Comparison of ENCODE assay signal across 11 cellular contexts in the genomic region with DNA sequence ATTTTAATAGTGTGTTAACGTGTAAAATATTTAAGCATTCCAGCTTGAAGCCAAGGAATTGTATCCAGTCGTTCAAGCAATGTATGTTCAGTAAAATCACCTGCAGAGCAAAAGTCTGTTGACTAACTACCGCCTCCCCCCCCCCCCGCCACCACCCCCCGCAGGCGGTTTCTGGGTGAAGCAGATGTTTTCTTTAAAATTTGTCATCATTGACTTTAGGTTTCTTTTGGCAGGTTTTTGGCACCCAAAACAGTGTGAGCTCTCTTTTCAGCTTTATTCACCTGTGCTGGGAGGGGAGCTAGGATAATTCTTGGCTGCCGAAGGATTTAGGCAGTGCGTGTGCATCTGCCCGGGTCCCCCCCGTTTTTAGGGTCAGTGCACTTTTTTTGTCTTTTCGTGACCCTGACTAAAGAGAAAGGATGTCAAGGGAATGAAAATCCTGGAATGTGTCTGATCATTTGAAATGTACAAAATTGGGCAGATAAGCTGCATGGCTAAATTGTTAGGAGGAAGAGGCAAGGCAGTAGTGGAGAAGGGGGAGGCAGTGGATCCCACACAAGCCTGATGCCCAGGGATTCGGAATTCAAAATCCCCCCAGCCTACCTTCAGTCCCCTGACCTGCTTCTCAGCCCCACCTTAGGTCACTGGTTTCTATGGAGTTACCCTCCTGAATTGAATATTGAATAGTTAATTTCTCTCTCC. TPM values are rescaled to one million over a fixed set of nuclear protein-coding genes. Genes with fewer than 3 reads are reported as not detected.
DNase-seq lines count a peak whose midpoint lies in the region; ATAC-seq, FAIRE-seq and TF ChIP-seq lines count a peak whose summit lies in the region.
"Had no signal": no experiment of that assay in that cellular context is flagged by ENCODE, and none has a peak within 500 bp of the region (broad histone marks: within the 10 kb centered on the region; RNA-seq: fewer than 3 reads in every experiment).

No MANE protein-coding gene starts in this region.

- ATAC-seq in HCT116 (no peak), GM21390 (IDR thresholded peaks at IDR 0.05; ENCODE audit: unreplicated experiment) (no peak), HG02642 (IDR thresholded peaks at IDR 0.05; ENCODE audit: poor library complexity, unreplicated experiment) (no peak)

- peak overlapping the region in 1 of 2 experiments; percentile 52; a peak in 1 of 4 replicates for H3K4me3 ChIP-seq in HCT116 (replicated peaks in 1 of 2; ENCODE audit: low read depth in 1 of 2, low read length in 2 of 2)
- H3K4me3 ChIP-seq in astrocyte of the cerebellum (ENCODE audit: low read depth, low read length): peak overlapping the region; percentile 51
- H3K4me3 ChIP-seq in keratinocyte (ENCODE audit: control insufficient read depth in 2 of 3, extremely low read depth in 1 of 3, insufficient read depth in 2 of 3, low read depth in 1 of 3, low read length in 3 of 3): peak overlapping the region; percentile 59 to 99 (median 97)
- H3K4me3 ChIP-seq in stomach: peak overlapping the region; percentile 47 to 55 (median 52)

- RAD21 ChIA-PET in HCT116 (lab: Charles Lee; ENCODE audit: low non-redundant PET in 1 of 2, low total read pairs in 2 of 2, uncharacterized antibody in 2 of 2, unreplicated experiment in 2 of 2): interaction anchor here in 1 of 2 experiments (0.7 kb wide), 1 partner anchor 57 kb away, joined by 5 read pairs; no protein-coding TSS in a partner anchor

- H3K79me2 ChIP-seq in HCT116 (ENCODE audit: insufficient read depth, low read length) (no peaks in the 10 kb centered on the region), keratinocyte (ENCODE audit: control insufficient read depth, insufficient read depth, low read length) (peaks cover 20% of the 10 kb centered on the region)

- TF ChIP-seq POLR2A in HCT116 (IDR thresholded peaks at IDR 0.05; ENCODE audit: borderline replicate concordance, extremely low read depth, insufficient read depth, insufficient read length) (no peak), stomach (IDR thresholded peaks at IDR 0.05) (no peak)

- intact Hi-C loops in HCT116 (cut with micrococcal nuclease) (loop anchor here (5.0 kb wide), 2 partner anchors 191 to 211 kb away; no protein-coding TSS in a partner anchor), stomach (cut with DNase I; ENCODE audit: low total_unique reads) (no loop called here)

- H3K9me3 ChIP-seq in HCT116 (ENCODE audit: control insufficient read depth in 1 of 2, insufficient read depth in 1 of 2, low read depth in 1 of 2, low read length in 2 of 2): no peaks in the 10 kb centered on the region
- no peaks in the 10 kb centered on the region for H3K9me3 ChIP-seq in keratinocyte (ENCODE audit: control insufficient read depth, low read depth, low read length)
- no peaks in the 10 kb centered on the region for H3K9me3 ChIP-seq in stomach
- H3K9me3 ChIP-seq: gastroesophageal sphincter had no signal

- no peak for TF ChIP-seq EP300 in stomach (IDR thresholded peaks at IDR 0.05)

- H3K36me3 ChIP-seq in HCT116 (ENCODE audit: control insufficient read depth in 1 of 2, insufficient read depth in 2 of 2, low read length in 2 of 2) (no peaks in the 10 kb centered on the region), keratinocyte (ENCODE audit: control insufficient read depth in 2 of 2, extremely low read depth in 1 of 2, insufficient read depth in 2 of 2, low read length in 2 of 2) (peaks cover 6 to 26% of the 10 kb centered on the region in 2 experiments), stomach (no peaks in the 10 kb centered on the region)

- TF ChIP-seq RAD21 in HCT116 (IDR thresholded peaks at IDR 0.05; ENCODE audit: low read depth): no peak

- TF ChIP-seq CTCF in HCT116 (IDR thresholded peaks at IDR 0.05 in 2 of 3, conservative IDR thresholded peaks at IDR 0.05 in 1 of 3; ENCODE audit: borderline replicate concordance in 1 of 3, insufficient read depth in 1 of 3, low read depth in 2 of 3, low read length in 2 of 3) (no peak), astrocyte of the cerebellum (IDR thresholded peaks at IDR 0.05; ENCODE audit: low read depth, low read length, missing control alignments) (no peak), keratinocyte (optimal IDR thresholded peaks at IDR 0.05 in 1 of 3, IDR thresholded peaks at IDR 0.05 in 1 of 3, conservative IDR thresholded peaks at IDR 0.05 in 1 of 3; ENCODE audit: extremely low read depth in 1 of 3, insufficient read depth in 2 of 3, low read length in 3 of 3) (no peak), stomach (IDR thresholded peaks at IDR 0.05) (no peak)

- FAIRE-seq in keratinocyte (lab: Jason Lieb, UNC): no peak
- FAIRE-seq: GM12892 had no signal

- H3K9me2 ChIP-seq in HCT116 (ENCODE audit: insufficient read depth): no peaks in the 10 kb centered on the region

- POLR2A ChIA-PET in HCT116 (lab: Charles Lee): no interaction called here

- H3K4me2 ChIP-seq in HCT116 (ENCODE audit: low read length): peak overlapping the region; percentile 69
- H3K4me2 ChIP-seq in keratinocyte (ENCODE audit: control insufficient read depth, extremely low read depth, insufficient read depth, low read depth, low read length): peak overlapping the region; percentile 95

- H4K20me1 ChIP-seq in HCT116 (ENCODE audit: insufficient read depth) (no peaks in the 10 kb centered on the region), keratinocyte (ENCODE audit: control insufficient read depth, extremely low read depth, insufficient read depth, low read length) (no peaks in the 10 kb centered on the region)

- H3K27me3 ChIP-seq in HCT116 (ENCODE audit: insufficient read depth, low read length) (no peaks in the 10 kb centered on the region), keratinocyte (ENCODE audit: control insufficient read depth, extremely low read depth, insufficient read depth, low read length) (no peaks in the 10 kb centered on the region), stomach (peaks cover 0 to 20% (median 12%) of the 10 kb centered on the region in 3 donors)

- dilution Hi-C loops in keratinocyte (cut with MboI; ENCODE audit: extremely low pct_ligation_motif_present, low sequenced_read_pairs): no loop called here

- BruUV-seq in HCT116 (replicated peaks; lab: Mats Ljungman, UMichigan): no TSS peak

- WGBS in stomach, 5 donors: 17 to 38% (median 23%) methylated on average over 11 to 12 of the region's 12 CpGs

- H3K9ac ChIP-seq in HCT116 (ENCODE audit: low read length) (no peak overlapping the region), keratinocyte (ENCODE audit: control insufficient read depth, extremely low read depth, insufficient read depth, low read length) (peak overlapping the region; percentile 87)

- in situ Hi-C loops in astrocyte of the cerebellum (cut with HindIII; ENCODE audit: low sequenced_read_pairs) (no loop called here), KBM-7 (cut with MboI; ENCODE audit: low pct_unique_long_range_greater_than_20kb, low sequenced_read_pairs) (no loop called here)

- peaks cover 7 to 44% of the 10 kb centered on the region in 2 experiments for H3K4me1 ChIP-seq in HCT116 (ENCODE audit: control insufficient read depth in 1 of 2, insufficient read depth in 2 of 2, low read length in 2 of 2)
- peaks cover 71% of the 10 kb centered on the region for H3K4me1 ChIP-seq in keratinocyte (ENCODE audit: control insufficient read depth, extremely low read depth, insufficient read depth, low read length)
- H3K4me1 ChIP-seq in stomach: peaks cover 6 to 52% (median 38%) of the 10 kb centered on the region in 4 donors

- H2AFZ ChIP-seq in HCT116 (ENCODE audit: low read depth, low read length, poor library complexity, severe bottlenecking) (no peak overlapping the region), keratinocyte (ENCODE audit: control insufficient read depth, low read length) (no peak overlapping the region)

- H3K27ac ChIP-seq in HCT116 (ENCODE audit: low read depth, low read length): no peak overlapping the region
- H3K27ac ChIP-seq in keratinocyte (ENCODE audit: control insufficient read depth, insufficient read depth, low read length): peak overlapping the region; percentile 84
- H3K27ac ChIP-seq in stomach: peak overlapping the region in 4 of 5 donors; percentile 66 to 79 (median 78)

- no peak for DNase-seq in HCT116 (ENCODE audit: low read depth, low spot score)
- DNase-seq in astrocyte of the cerebellum (ENCODE audit: low read depth): no peak
- no peak for DNase-seq in keratinocyte (ENCODE audit: low read depth, low spot score)
- DNase-seq in stomach: no peak
- DNase-seq in DMS153 treated with DMSO at 0.1 percent for 48 hours (lab: John Stamatoyannopoulos, UW; ENCODE audit: unreplicated experiment): no peak
- DNase-seq in KBM-7: no peak
- DNase-seq: Kasumi-1 had no signal

- CTCF ChIA-PET in HCT116 (lab: Charles Lee): interaction anchor here (0.6 to 3.8 kb wide), 10 partner anchors 10 to 708 kb away, joined by 3 to 31 read pairs (median 8); no protein-coding TSS in a partner anchor

- no peaks in the 10 kb centered on the region for H3K9me1 ChIP-seq in keratinocyte (ENCODE audit: control insufficient read depth, extremely low read depth, insufficient read depth, low read length)

TF ChIP-seq in HCT116, 20 proteins besides CTCF, POLR2A, EP300 and RAD21:
- TF ChIP-seq EZH2phosphoT487 (IDR thresholded peaks at IDR 0.05; ENCODE audit: borderline replicate concordance): no peak
- TF ChIP-seq POLR2AphosphoS5 (IDR thresholded peaks at IDR 0.05; ENCODE audit: low read depth, low read length): no peak

RNA-seq across cellular contexts. Expression of gene EDN1, which starts 1.1 kb away (rescaled TPM):
- 0.22 TPM for total RNA-seq in HCT116 (2021; ENCODE audit: unreplicated experiment)
- 0.25 and 0.26 TPM in 2 replicates for polyA plus RNA-seq in HCT116 (2012)
- polyA plus RNA-seq in keratinocyte: 17.2 to 19.7 TPM (median 18.0 TPM) in 3 replicates
- polyA plus RNA-seq in keratinocyte (2011; ENCODE audit: low read depth): 13.7 TPM
- 8.8 and 14.9 TPM in 2 replicates for polyA plus RNA-seq in keratinocyte (2011; cell fraction: cytosol; rRNA removed)
- 41.0 and 50.4 TPM in 2 replicates for polyA plus RNA-seq in keratinocyte (2011; cell fraction: nucleus; rRNA removed)
- polyA plus RNA-seq in keratinocyte (2012; ENCODE audit: low replicate concordance): 13.0 and 13.5 TPM in 2 replicates
- 6.3 to 7.3 TPM (median 7.1 TPM) in 3 replicates for polyA minus RNA-seq in keratinocyte
- polyA minus RNA-seq in keratinocyte (2011; cell fraction: cytosol; rRNA and poly(A)+ RNA removed): 9.4 TPM
- polyA minus RNA-seq in keratinocyte (2011; cell fraction: nucleus; rRNA and poly(A)+ RNA removed): 11.9 and 12.2 TPM in 2 replicates
- 10 to 100 TPM in 4 of 5 donors, under 1 TPM in 1; 0.58 to 95.1 (median 19.1) TPM for total RNA-seq in stomach
- 1 to 10 TPM; 4.4 to 6.5 (median 6.1) TPM for polyA plus RNA-seq in stomach
